ENCODE assay signal across 24 cellular contexts in the genomic region with DNA sequence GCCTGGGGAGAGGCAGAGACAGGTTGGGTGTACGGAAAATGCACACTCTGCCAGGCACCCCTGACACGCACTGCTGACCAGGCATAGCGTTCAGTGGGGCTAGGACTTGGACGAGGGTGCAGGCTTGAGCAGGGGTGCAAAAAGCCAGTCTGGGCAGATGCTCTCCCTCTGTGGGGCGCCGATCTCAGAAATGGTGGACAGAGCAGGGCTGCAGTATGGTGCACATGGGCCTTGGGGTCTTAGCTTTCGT. TPM values are rescaled to one million over a fixed set of nuclear protein-coding genes. Genes with fewer than 3 reads are reported as not detected.
"Had no signal": no experiment of that assay in that cellular context is flagged by ENCODE, and none has a peak within 500 bp of the region (broad histone marks: within the 10 kb centered on the region; RNA-seq: fewer than 3 reads in every experiment).

No MANE protein-coding gene starts in this region.

- H3K27me3 ChIP-seq: pancreas had no signal

- ATAC-seq: activated T-cell treated with anti-CD3 and anti-CD28 coated beads, Interleukin-2, amount 50 U/mL, for 4 hours; stimulated activated effector memory CD8-positive, alpha-beta T cell treated with anti-CD3 and anti-CD28 coated beads, Interleukin-12 subunit alpha, Interleukin-12 subunit beta, amount 100 ng/mL, for 72 hours; stimulated activated naive CD8-positive, alpha-beta T cell treated with anti-CD3 and anti-CD28 coated beads, Interleukin-15, amount 100 ng/mL, for 72 hours had no signal

- H3K27ac ChIP-seq: right lobe of liver, tibial nerve had no signal

- H3K9me3 ChIP-seq: pancreas, right lobe of liver, suprapubic skin, tibial nerve had no signal

- H3K27ac Mint-ChIP-seq: activated naive CD8-positive, alpha-beta T cell treated with anti-CD3 and anti-CD28 coated beads for 36 hours; activated T-helper 2 cell treated with anti-CD3 and anti-CD28 coated beads, Interferon-gamma antibody, Interleukin-2, Interleukin-4, amounts not matched to agents 10 μg/mL and 5 μg/mL and 100 μg/mL, durations not matched to agents 14 hours and 24 hours and 36 hours; endodermal cell; naive B cell; stimulated activated effector memory CD8-positive, alpha-beta T cell treated with anti-CD3 and anti-CD28 coated beads, Interleukin-12 subunit alpha, Interleukin-12 subunit beta, amount 100 ng/mL, for 72 hours; stimulated activated naive CD8-positive, alpha-beta T cell treated with anti-CD3 and anti-CD28 coated beads, Interleukin-15, amount 100 ng/mL, for 72 hours had no signal

- H3K36me3 ChIP-seq: pancreas, right lobe of liver, suprapubic skin, tibial nerve had no signal

- H3K4me3 ChIP-seq: lung, right lobe of liver, tibial nerve had no signal

- FAIRE-seq: keratinocyte, pancreas, small intestine had no signal

- H3K36me3 Mint-ChIP-seq: activated naive CD8-positive, alpha-beta T cell treated with anti-CD3 and anti-CD28 coated beads for 36 hours; naive B cell; stimulated activated effector memory CD8-positive, alpha-beta T cell treated with anti-CD3 and anti-CD28 coated beads, Interleukin-12 subunit alpha, Interleukin-12 subunit beta, amount 100 ng/mL, for 72 hours had no signal

- DNase-seq: activated CD4-positive, alpha-beta T cell treated with anti-CD3 and anti-CD28 coated beads for 1 hour; activated CD4-positive, alpha-beta T cell treated with anti-CD3 and anti-CD28 coated beads, Interleukin-2, amount 50 U/mL, for 4 hours; activated CD8-positive, alpha-beta memory T cell treated with anti-CD3 and anti-CD28 coated beads, Interleukin-2, amount 50 U/mL, for 48 hours; activated naive CD4-positive, alpha-beta T cell; activated naive CD8-positive, alpha-beta T cell treated with anti-CD3 and anti-CD28 coated beads for 36 hours; activated T-cell treated with anti-CD3 and anti-CD28 coated beads, Interleukin-2, amount 50 U/mL, for 4 hours; cerebellar nuclear complex; cortex of kidney; naive B cell; small intestine; stimulated activated CD4-positive, alpha-beta T cell treated with anti-CD3 and anti-CD28 coated beads, Interleukin-2, amount 100 ng/mL, for 24 hours; stimulated activated naive CD8-positive, alpha-beta T cell treated with anti-CD3 and anti-CD28 coated beads, Interleukin-15, amount 100 ng/mL, for 72 hours; SW 1271 had no signal

- H3K4me3 Mint-ChIP-seq: activated naive CD8-positive, alpha-beta T cell treated with anti-CD3 and anti-CD28 coated beads for 36 hours had no signal

- H3K9me3 Mint-ChIP-seq: activated naive CD8-positive, alpha-beta T cell treated with anti-CD3 and anti-CD28 coated beads for 36 hours; activated T-cell treated with anti-CD3 and anti-CD28 coated beads, Interleukin-2, amount 50 U/mL, for 4 hours; activated T-helper 2 cell treated with anti-CD3 and anti-CD28 coated beads, Interferon-gamma antibody, Interleukin-2, Interleukin-4, amounts not matched to agents 10 μg/mL and 5 μg/mL and 100 μg/mL, durations not matched to agents 14 hours and 24 hours and 36 hours; endodermal cell; stimulated activated effector memory CD8-positive, alpha-beta T cell treated with anti-CD3 and anti-CD28 coated beads, Interleukin-12 subunit alpha, Interleukin-12 subunit beta, amount 100 ng/mL, for 72 hours; stimulated activated naive CD8-positive, alpha-beta T cell treated with anti-CD3 and anti-CD28 coated beads, Interleukin-15, amount 100 ng/mL, for 72 hours had no signal

- H3K4me1 Mint-ChIP-seq: activated naive CD8-positive, alpha-beta T cell treated with anti-CD3 and anti-CD28 coated beads for 36 hours; stimulated activated effector memory CD8-positive, alpha-beta T cell treated with anti-CD3 and anti-CD28 coated beads, Interleukin-12 subunit alpha, Interleukin-12 subunit beta, amount 100 ng/mL, for 72 hours; stimulated activated naive CD8-positive, alpha-beta T cell treated with anti-CD3 and anti-CD28 coated beads, Interleukin-15, amount 100 ng/mL, for 72 hours had no signal

RNA-seq across cellular contexts. Expression of gene ARHGEF4, which starts 1.0 kb away (rescaled TPM):
- total RNA-seq: pulmonary artery endothelial cell; T-helper 2 cell treated with Interferon-gamma antibody and Interleukin-4, amounts not matched to agents 100 ng/mL and 5 ng/mL, for 36 hours had no signal
